ENCODE assay signal across 8 cellular contexts in the genomic region with DNA sequence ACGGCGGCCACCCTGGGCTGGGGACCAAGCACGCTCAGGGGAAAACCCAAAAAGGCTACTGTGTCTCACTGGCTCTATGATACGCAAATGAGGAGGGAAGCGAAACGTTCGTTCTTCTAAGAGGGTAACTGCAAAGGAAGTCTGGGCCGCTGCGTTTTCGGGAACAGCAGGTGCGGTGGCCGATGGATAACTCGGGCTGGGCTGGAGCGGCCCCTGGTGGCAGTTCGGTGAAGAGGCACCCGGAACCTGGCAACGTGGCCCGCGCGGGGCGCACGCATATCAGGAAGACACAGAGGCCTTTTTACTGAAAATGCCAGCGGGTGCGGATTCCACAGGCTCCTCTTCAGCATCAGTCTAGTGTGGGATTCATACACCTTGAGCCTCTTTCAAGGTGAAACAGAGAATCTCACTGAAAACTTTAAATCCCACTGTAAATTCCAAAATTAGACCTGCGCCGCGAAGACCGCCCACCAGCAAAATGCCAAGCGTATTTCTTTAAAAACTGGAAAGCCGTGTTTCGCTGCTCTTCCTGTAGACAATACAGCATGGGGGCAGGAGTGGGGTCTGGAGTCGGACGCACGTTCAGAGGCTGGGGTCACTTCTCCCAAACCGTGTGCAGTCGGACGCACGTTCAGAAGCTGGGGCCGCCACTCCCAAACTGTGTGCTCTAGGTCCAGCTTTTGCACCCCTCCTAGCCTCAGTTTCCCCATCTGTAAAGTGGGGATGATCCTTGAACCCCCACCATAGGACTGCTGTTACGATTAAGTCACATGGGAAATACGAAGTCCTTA. TPM values are rescaled to one million over a fixed set of nuclear protein-coding genes. Genes with fewer than 3 reads are reported as not detected.
DNase-seq lines count a peak whose midpoint lies in the region; TF ChIP-seq lines count a peak whose summit lies in the region.

No MANE protein-coding gene starts in this region.

- no peak overlapping the region for H2BK12ac ChIP-seq in H9 (ENCODE audit: insufficient read length, low read depth, low read length)

- peak overlapping the region; percentile 20 for H3K18ac ChIP-seq in H9 (ENCODE audit: insufficient read length, low read depth, low read length)

- peaks cover 11 to 16% of the 10 kb centered on the region in 2 experiments for H3K4me1 Mint-ChIP-seq in H9
- peaks cover 17% of the 10 kb centered on the region for H3K4me1 Mint-ChIP-seq in activated T-helper 1 cell treated with anti-CD3 and anti-CD28 coated beads, Interleukin-12 subunit alpha, Interleukin-12 subunit beta, Interleukin-2, Interleukin-4 antibody, amounts not matched to agents 30 ng/mL and 10 ng/mL and 1 ng/mL, durations not matched to agents 14 hours and 24 hours and 36 hours (ENCODE audit: low read depth)
- H3K4me1 Mint-ChIP-seq in stimulated activated naive CD8-positive, alpha-beta T cell treated with anti-CD3 and anti-CD28 coated beads, Interleukin-15, Interleukin-2, amounts not matched to agents 100 ng/mL and 50 ng/mL, for 24 hours (ENCODE audit: low read depth): peaks cover 18% of the 10 kb centered on the region

- no peaks in the 10 kb centered on the region; a peak in 1 of 5 replicates for H3K9me3 Mint-ChIP-seq in H9
- H3K9me3 Mint-ChIP-seq in activated T-helper 1 cell treated with anti-CD3 and anti-CD28 coated beads, Interleukin-12 subunit alpha, Interleukin-12 subunit beta, Interleukin-2, Interleukin-4 antibody, amounts not matched to agents 30 ng/mL and 10 ng/mL and 1 ng/mL, durations not matched to agents 14 hours and 24 hours and 36 hours: no peaks in the 10 kb centered on the region
- H3K9me3 Mint-ChIP-seq in stimulated activated naive CD8-positive, alpha-beta T cell treated with anti-CD3 and anti-CD28 coated beads, Interleukin-15, Interleukin-2, amounts not matched to agents 100 ng/mL and 50 ng/mL, for 24 hours: no peaks in the 10 kb centered on the region

- H3K79me2 ChIP-seq in H9 (ENCODE audit: insufficient read depth, low read length): no peaks in the 10 kb centered on the region
- H3K79me2 ChIP-seq in neural cell (replicated peaks; ENCODE audit: insufficient read depth, low read length): no peaks in the 10 kb centered on the region

- TF ChIP-seq EP300 in neural cell (conservative IDR thresholded peaks at IDR 0.05; ENCODE audit: poor library complexity, severe bottlenecking): no peak

- intact Hi-C loops in activated T-helper 1 cell treated with anti-CD3 and anti-CD28 coated beads, Interleukin-12 subunit alpha, Interleukin-12 subunit beta, Interleukin-2, Interleukin-4 antibody, amounts not matched to agents 30 ng/mL and 10 ng/mL and 1 ng/mL, durations not matched to agents 14 hours and 24 hours and 36 hours (cut with micrococcal nuclease): loop anchor here (1.0 to 10.0 kb wide), 5 partner anchors 14 to 1510 kb away; a partner anchor contains a TSS

- H3K56ac ChIP-seq in H9 (ENCODE audit: insufficient read length, low read depth, low read length): no peak overlapping the region

- H3F3A ChIP-seq in neural cell (ENCODE audit: insufficient read depth, low read length, poor library complexity, severe bottlenecking): no peaks in the 10 kb centered on the region

- H3K4me3 ChIP-seq in fibroblast of the aortic adventitia (ENCODE audit: low read depth, low read length) (peak overlapping the region; percentile 40), neural cell (ENCODE audit: low read length) (peak overlapping the region; percentile 28)

- H4K8ac ChIP-seq in H9 (replicated peaks; ENCODE audit: insufficient read length, low read depth, low read length): no peak overlapping the region

- no peak overlapping the region for H2BK120ac ChIP-seq in H9 (ENCODE audit: low read depth, low read length, poor library complexity, severe bottlenecking)

- H3K36me3 ChIP-seq in neural cell (ENCODE audit: insufficient read depth, low read length): no peaks in the 10 kb centered on the region

- H3K27me3 ChIP-seq in H9 (ENCODE audit: insufficient read depth, low read length): no peaks in the 10 kb centered on the region
- H3K27me3 ChIP-seq in neural cell (ENCODE audit: insufficient read depth, low read depth, low read length): no peaks in the 10 kb centered on the region

- H3K36me3 Mint-ChIP-seq in H9 (ENCODE audit: insufficient read depth in 1 of 3, low read depth in 3 of 3): no peaks in the 10 kb centered on the region
- no peaks in the 10 kb centered on the region for H3K36me3 Mint-ChIP-seq in activated T-helper 1 cell treated with anti-CD3 and anti-CD28 coated beads, Interleukin-12 subunit alpha, Interleukin-12 subunit beta, Interleukin-2, Interleukin-4 antibody, amounts not matched to agents 30 ng/mL and 10 ng/mL and 1 ng/mL, durations not matched to agents 14 hours and 24 hours and 36 hours (ENCODE audit: low read depth)
- H3K36me3 Mint-ChIP-seq in stimulated activated naive CD8-positive, alpha-beta T cell treated with anti-CD3 and anti-CD28 coated beads, Interleukin-15, Interleukin-2, amounts not matched to agents 100 ng/mL and 50 ng/mL, for 24 hours (ENCODE audit: low read depth): no peaks in the 10 kb centered on the region

- H3K27ac ChIP-seq in H9 (ENCODE audit: insufficient read length, low read depth, low read length): no peak overlapping the region
- H3K27ac ChIP-seq in neural cell (ENCODE audit: low read length): no peak overlapping the region

- TF ChIP-seq CTCF in H9 (conservative IDR thresholded peaks at IDR 0.05) (peak; percentile 100), LNCAP (IDR thresholded peaks at IDR 0.05) (peak; percentile 97), fibroblast of the aortic adventitia (IDR thresholded peaks at IDR 0.05; ENCODE audit: insufficient read depth, low read length) (peak; percentile 98), neural cell (IDR thresholded peaks at IDR 0.05; ENCODE audit: poor library complexity, severe bottlenecking) (peak; percentile 92)

- H2BK15ac ChIP-seq in H9 (ENCODE audit: low read depth, low read length): no peak overlapping the region

- H3K4me1 ChIP-seq in H9 (ENCODE audit: insufficient read depth, low read length): no peaks in the 10 kb centered on the region

- H3K9me2 ChIP-seq in neural cell (ENCODE audit: insufficient read depth, low read length): no peaks in the 10 kb centered on the region

- no CpG with 5 or more reads among the region's 41 CpGs for WGBS in H9 (ENCODE audit: extremely low coverage, insufficient read length, low lambda C conversion rate)

- no peaks in the 10 kb centered on the region for H3K79me1 ChIP-seq in H9 (ENCODE audit: insufficient read depth, low read depth, low read length, poor library complexity, severe bottlenecking)

- peak overlapping the region; percentile 54 for H3K14ac ChIP-seq in H9 (ENCODE audit: insufficient read depth, low read length)

- H4K20me1 ChIP-seq in H9 (ENCODE audit: control insufficient read depth, insufficient read depth, insufficient read length) (no peaks in the 10 kb centered on the region), neural cell (ENCODE audit: insufficient read depth) (no peaks in the 10 kb centered on the region)

- no peak overlapping the region for H4K91ac ChIP-seq in H9 (ENCODE audit: insufficient read length, low read depth, low read length)

- peak; percentile 97 for DNase-seq in ELF-1 (ENCODE audit: low read depth, low spot score)
- peak; percentile 96 for DNase-seq in H9
- DNase-seq in RPMI7951 (ENCODE audit: low read depth): peak; percentile 69
- DNase-seq in activated T-helper 1 cell treated with anti-CD3 and anti-CD28 coated beads, Interleukin-12 subunit alpha, Interleukin-12 subunit beta, Interleukin-2, Interleukin-4 antibody, amounts not matched to agents 30 ng/mL and 10 ng/mL and 1 ng/mL, durations not matched to agents 14 hours and 24 hours and 36 hours (ENCODE audit: low spot score): peak; percentile 92
- DNase-seq in fibroblast of the aortic adventitia (ENCODE audit: low read depth): peak; percentile 78

- TF ChIP-seq RAD21 in neural cell (conservative IDR thresholded peaks at IDR 0.05): peak; percentile 90

- H2AFZ ChIP-seq in H9 (ENCODE audit: low read length) (no peak overlapping the region), neural cell (ENCODE audit: low read depth, low read length) (no peak overlapping the region)

- H3K9ac ChIP-seq in H9 (ENCODE audit: extremely low read depth, insufficient read length, low read length): no peak overlapping the region
- H3K9ac ChIP-seq in neural cell (ENCODE audit: low read length): no peak overlapping the region

- H3K4me2 ChIP-seq in H9 (ENCODE audit: insufficient read depth, insufficient read length, low read length) (peak overlapping the region; percentile 32), neural cell (ENCODE audit: low read length) (no peak overlapping the region)

- H3K4me3 Mint-ChIP-seq in H9: peak overlapping the region; percentile 45 to 46; a peak in 4 of 5 replicates
- H3K4me3 Mint-ChIP-seq in activated T-helper 1 cell treated with anti-CD3 and anti-CD28 coated beads, Interleukin-12 subunit alpha, Interleukin-12 subunit beta, Interleukin-2, Interleukin-4 antibody, amounts not matched to agents 30 ng/mL and 10 ng/mL and 1 ng/mL, durations not matched to agents 14 hours and 24 hours and 36 hours: peak overlapping the region; percentile 52
- H3K4me3 Mint-ChIP-seq in stimulated activated naive CD8-positive, alpha-beta T cell treated with anti-CD3 and anti-CD28 coated beads, Interleukin-15, Interleukin-2, amounts not matched to agents 100 ng/mL and 50 ng/mL, for 24 hours: peak overlapping the region; percentile 52

- H2BK5ac ChIP-seq in H9 (ENCODE audit: insufficient read length, low read length): no peak overlapping the region

- H3K27ac Mint-ChIP-seq in H9: peak overlapping the region in 2 of 3 experiments; percentile 77 to 86; a peak in 4 of 7 replicates
- H3K27ac Mint-ChIP-seq in activated T-helper 1 cell treated with anti-CD3 and anti-CD28 coated beads, Interleukin-12 subunit alpha, Interleukin-12 subunit beta, Interleukin-2, Interleukin-4 antibody, amounts not matched to agents 30 ng/mL and 10 ng/mL and 1 ng/mL, durations not matched to agents 14 hours and 24 hours and 36 hours: peak overlapping the region; percentile 73
- peak overlapping the region; percentile 76 for H3K27ac Mint-ChIP-seq in stimulated activated naive CD8-positive, alpha-beta T cell treated with anti-CD3 and anti-CD28 coated beads, Interleukin-15, Interleukin-2, amounts not matched to agents 100 ng/mL and 50 ng/mL, for 24 hours

- no peak overlapping the region for H2AK5ac ChIP-seq in H9 (ENCODE audit: insufficient read length, low read length)

- no peak overlapping the region for H3T11ph ChIP-seq in H9 (ENCODE audit: low read length)

- H3K23me2 ChIP-seq in H9 (ENCODE audit: insufficient read length, low read depth, low read length, poor library complexity, severe bottlenecking): no peaks in the 10 kb centered on the region

- H4K5ac ChIP-seq in H9 (ENCODE audit: insufficient read length, low read depth, low read length): no peak overlapping the region

- no peak overlapping the region for H2BK20ac ChIP-seq in H9 (ENCODE audit: low read depth, low read length, poor library complexity, severe bottlenecking)

- H3K27me3 Mint-ChIP-seq in H9 (ENCODE audit: low read depth): peaks cover 27% of the 10 kb centered on the region
- peaks cover 7% of the 10 kb centered on the region for H3K27me3 Mint-ChIP-seq in activated T-helper 1 cell treated with anti-CD3 and anti-CD28 coated beads, Interleukin-12 subunit alpha, Interleukin-12 subunit beta, Interleukin-2, Interleukin-4 antibody, amounts not matched to agents 30 ng/mL and 10 ng/mL and 1 ng/mL, durations not matched to agents 14 hours and 24 hours and 36 hours (ENCODE audit: insufficient read depth)
- H3K27me3 Mint-ChIP-seq in stimulated activated naive CD8-positive, alpha-beta T cell treated with anti-CD3 and anti-CD28 coated beads, Interleukin-15, Interleukin-2, amounts not matched to agents 100 ng/mL and 50 ng/mL, for 24 hours: peaks cover 6% of the 10 kb centered on the region

- no peak overlapping the region for H3K23ac ChIP-seq in H9 (ENCODE audit: insufficient read length, low read depth, low read length)

- H3K4ac ChIP-seq in H9 (ENCODE audit: low read depth, low read length): no peak overlapping the region

- H3K9me3 ChIP-seq in H9 (ENCODE audit: control insufficient read depth, low read depth, low read length) (no peaks in the 10 kb centered on the region), neural cell (ENCODE audit: low read length) (no peaks in the 10 kb centered on the region)

RNA-seq across cellular contexts. Expression of a gene that starts 44.4 kb away (rescaled TPM):
- total RNA-seq in H9 (2021): 108 TPM in 2 replicates
- 120 and 125 TPM in 2 replicates for total RNA-seq in RPMI7951 (2014; rRNA removed; shearing (Covaris generic))
- 58.8 and 64.9 TPM in 2 replicates for total RNA-seq in activated T-helper 1 cell treated with anti-CD3 and anti-CD28 coated beads, Interleukin-12 subunit alpha, Interleukin-12 subunit beta, Interleukin-2, Interleukin-4 antibody, amounts not matched to agents 30 ng/mL and 10 ng/mL and 1 ng/mL, durations not matched to agents 14 hours and 24 hours and 36 hours
- 221 and 390 TPM in 2 replicates for total RNA-seq in fibroblast of the aortic adventitia (ENCODE audit: low replicate concordance)
- 483 and 496 TPM in 2 replicates for polyA plus RNA-seq in neural cell
- 355 and 399 TPM in 2 replicates for polyA minus RNA-seq in neural cell
